8 cellular contexts compared by ENCODE assay signal in genomic region chr11:63839508-63840355, GRCh38. TPM values are rescaled to one million over a fixed set of nuclear protein-coding genes. Genes with fewer than 3 reads are reported as not detected.
A peak's percentile ranks its signal among the peaks of the same experiment; 100 is the strongest.
DNase-seq lines count a peak whose midpoint lies in the region; ATAC-seq, FAIRE-seq and TF ChIP-seq lines count a peak whose summit lies in the region.

No MANE protein-coding gene starts in this region.

- peak; percentile 1 for DNase-seq in DMS53 treated with DMSO at 0.1 percent for 48 hours (lab: John Stamatoyannopoulos, UW; ENCODE audit: unreplicated experiment)
- DNase-seq in H7 = no peak
- DNase-seq in RWPE1 (ENCODE audit: low spot score) = no peak
- DNase-seq in MCF 10A (ENCODE audit: unreplicated experiment) = peak; percentile 37
- DNase-seq in left lung = peak; percentile 53 to 87
- DNase-seq in HTR-8/SVneo (ENCODE audit: insufficient read length, low spot score) = no peak

- peaks cover 40% of the 10 kb centered on the region for H3K4me1 Mint-ChIP-seq in MCF 10A (ENCODE audit: insufficient read depth, unreplicated experiment)
- H3K4me1 Mint-ChIP-seq in stimulated activated memory B cell treated with anti-CD40 and anti-IgM and Interleukin-4, amounts not matched to agents 10 μg/mL and 1 μg/mL and 100 μg/mL, for 72 hours = peaks cover 60% of the 10 kb centered on the region

- intact Hi-C loops in MCF 10A (cut with micrococcal nuclease) (loop anchor here (2.0 to 5.0 kb wide), 2 partner anchors 48 to 71 kb away; partner anchors contain the start of gene ZFTA), left lung (cut with DNase I) (loop anchor here (5.0 to 10.0 kb wide), 4 partner anchors 85 to 315 kb away; no protein-coding TSS in a partner anchor)

- ATAC-seq in left lung (no peak), GM19467 (IDR thresholded peaks at IDR 0.05; ENCODE audit: unreplicated experiment) (no peak)
- ATAC-seq in stimulated activated memory B cell treated with anti-CD40 and anti-IgM and Interleukin-4, amounts not matched to agents 10 μg/mL and 1 μg/mL and 100 μg/mL, for 72 hours = peak; percentile 11

- POLR2A ChIA-PET in RWPE1 (lab: Yijun Ruan, JAX; ENCODE audit: low non-redundant PET) = interaction anchor here (0.6 to 1.0 kb wide), 2 partner anchors 29 to 66 kb away, joined by 3 read pairs; no protein-coding TSS in a partner anchor
- POLR2A ChIA-PET in MCF 10A (lab: Yijun Ruan, JAX) = interaction anchor here (0.6 to 5.4 kb wide), 20 partner anchors 11 to 1007 kb away, joined by 3 to 39 read pairs (median 4); partner anchors contain the start of genes NAA40 and TEX54

- no peaks in the 10 kb centered on the region for H3K9me3 ChIP-seq in left lung

- no TSS peak for BruUV-seq in MCF 10A (replicated peaks; lab: Mats Ljungman, UMichigan)

- no peaks in the 10 kb centered on the region for H3K27me3 Mint-ChIP-seq in MCF 10A (ENCODE audit: insufficient read depth, unreplicated experiment)
- no peaks in the 10 kb centered on the region for H3K27me3 Mint-ChIP-seq in stimulated activated memory B cell treated with anti-CD40 and anti-IgM and Interleukin-4, amounts not matched to agents 10 μg/mL and 1 μg/mL and 100 μg/mL, for 72 hours

- peak overlapping the region; percentile 73 for H3K27ac Mint-ChIP-seq in MCF 10A (ENCODE audit: low read depth, unreplicated experiment)
- H3K27ac Mint-ChIP-seq in stimulated activated memory B cell treated with anti-CD40 and anti-IgM and Interleukin-4, amounts not matched to agents 10 μg/mL and 1 μg/mL and 100 μg/mL, for 72 hours = peak overlapping the region; percentile 87

- H3K4me3 Mint-ChIP-seq in MCF 10A (ENCODE audit: unreplicated experiment) = peak overlapping the region; percentile 93
- peak overlapping the region; percentile 91 for H3K4me3 Mint-ChIP-seq in stimulated activated memory B cell treated with anti-CD40 and anti-IgM and Interleukin-4, amounts not matched to agents 10 μg/mL and 1 μg/mL and 100 μg/mL, for 72 hours

- CTCF ChIA-PET in RWPE1 (lab: Yijun Ruan, JAX) = interaction anchor here (0.8 to 5.4 kb wide), 3 partner anchors 67 to 106 kb away, joined by 3 to 48 read pairs (median 3); no protein-coding TSS in a partner anchor
- CTCF ChIA-PET in MCF 10A (lab: Yijun Ruan, JAX) = interaction anchor here (0.7 to 8.3 kb wide), 8 partner anchors 30 to 1966 kb away, joined by 3 to 241 read pairs (median 22); no protein-coding TSS in a partner anchor

- no peaks in the 10 kb centered on the region for H3K36me3 ChIP-seq in H7 (replicated peaks; ENCODE audit: control insufficient read depth, insufficient read depth, low read length)
- peaks cover 0 to 29% of the 10 kb centered on the region in 2 donors for H3K36me3 ChIP-seq in left lung

- peaks cover 39 to 63% of the 10 kb centered on the region in 2 donors for H3K4me1 ChIP-seq in left lung

- FAIRE-seq in HTR-8/SVneo (lab: Jason Lieb, UNC) = no peak

- H3K27me3 ChIP-seq in H7 (ENCODE audit: control insufficient read depth, insufficient read depth, low read length) = no peaks in the 10 kb centered on the region
- H3K27me3 ChIP-seq in left lung = no peaks in the 10 kb centered on the region

- H3K4me3 ChIP-seq in H7 (ENCODE audit: insufficient read depth, low read depth, low read length) (peak overlapping the region; percentile 94), left lung (peak overlapping the region; percentile 86 to 90)

- H3K9me3 Mint-ChIP-seq in MCF 10A (ENCODE audit: unreplicated experiment) = no peaks in the 10 kb centered on the region
- no peaks in the 10 kb centered on the region for H3K9me3 Mint-ChIP-seq in stimulated activated memory B cell treated with anti-CD40 and anti-IgM and Interleukin-4, amounts not matched to agents 10 μg/mL and 1 μg/mL and 100 μg/mL, for 72 hours

- peak overlapping the region; percentile 88 for H3K27ac ChIP-seq in RWPE1
- H3K27ac ChIP-seq in left lung = peak overlapping the region; percentile 85 to 97

- peaks cover 29% of the 10 kb centered on the region for H3K36me3 Mint-ChIP-seq in MCF 10A (ENCODE audit: insufficient read depth, unreplicated experiment)
- peaks cover 25% of the 10 kb centered on the region for H3K36me3 Mint-ChIP-seq in stimulated activated memory B cell treated with anti-CD40 and anti-IgM and Interleukin-4, amounts not matched to agents 10 μg/mL and 1 μg/mL and 100 μg/mL, for 72 hours

- no peak for TF ChIP-seq CTCF in RWPE1 (conservative IDR thresholded peaks at IDR 0.05; ENCODE audit: low read depth)
- TF ChIP-seq CTCF in MCF 10A (IDR thresholded peaks at IDR 0.05; ENCODE audit: unreplicated experiment) = no peak
- TF ChIP-seq CTCF in left lung (IDR thresholded peaks at IDR 0.05) = no peak

RNA-seq across cellular contexts. Expression of gene MARK2, which starts 0.8 kb away (rescaled TPM):
- total RNA-seq in H7 (2014; rRNA removed; shearing (Covaris generic)) = 26.5 and 30.2 TPM in 2 replicates
- total RNA-seq in MCF 10A (2022) = 36.9 and 39.8 TPM in 2 replicates
- total RNA-seq in left lung = 10 to 100 TPM; 38.9 to 45.5 TPM

RNA-seq across cellular contexts. Expression of gene SPINDOC, which starts 26.5 kb away (rescaled TPM):
- total RNA-seq in H7 (2014; rRNA removed; shearing (Covaris generic)) = 106 and 107 TPM in 2 replicates
- total RNA-seq in MCF 10A (2022) (17.1 and 21.4 TPM in 2 replicates), left lung (10 to 100 TPM; 20.3 to 21.7 TPM)

Comparison
In these comparisons a context has a peak if more than half of its experiments do, and no peak if none do; other contexts are left out.
1. DNase-seq: peak in DMS53 treated with DMSO at 0.1 percent for 48 hours (single experiment), MCF 10A (single experiment) and left lung (2 of 2); none in H7 (single experiment), RWPE1 (single experiment) and HTR-8/SVneo (single experiment).